1 cellular context compared by ENCODE assay signal in the genomic region with DNA sequence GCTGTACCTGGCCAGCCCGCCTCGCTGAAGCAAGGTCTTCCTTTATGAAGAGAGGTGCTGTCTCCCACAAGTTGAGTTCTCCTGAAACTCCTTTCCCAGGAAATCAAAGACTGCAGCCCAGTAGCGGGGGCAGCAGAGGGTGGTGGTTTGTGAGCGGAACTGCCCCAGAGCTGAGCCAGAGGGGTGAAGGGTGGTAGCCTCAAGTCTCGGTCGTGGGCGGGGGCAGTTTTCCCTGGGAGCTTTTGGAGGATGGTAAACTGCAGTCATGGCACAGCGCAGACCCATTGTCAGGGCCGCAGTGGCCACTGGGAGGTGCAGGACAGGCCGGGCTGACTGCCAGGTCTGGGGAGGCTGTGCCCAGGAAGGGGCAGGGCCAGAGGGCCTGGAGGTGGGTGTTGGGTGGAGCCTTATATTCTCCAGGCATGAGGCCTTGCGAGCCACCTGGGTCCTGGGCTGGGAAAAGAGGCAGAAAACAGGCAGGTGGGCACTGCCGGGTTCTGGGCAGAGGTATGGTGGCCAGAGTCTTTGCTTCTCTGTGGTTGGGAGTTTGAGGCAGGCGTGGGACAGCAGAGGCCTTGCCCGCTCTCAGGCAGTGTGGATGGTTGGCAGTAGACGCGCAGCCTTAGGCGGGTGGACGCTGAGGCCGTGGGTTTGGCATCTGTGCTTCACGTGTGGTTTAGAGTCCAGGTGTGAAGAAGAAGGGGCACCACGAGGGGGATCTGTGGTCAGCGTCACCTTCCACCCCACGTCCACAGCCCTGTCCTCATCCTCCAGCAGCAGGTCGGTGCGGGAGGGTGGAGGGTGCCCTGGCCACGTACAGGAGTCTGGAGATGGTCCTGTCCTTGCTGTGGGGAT.
TF ChIP-seq lines count a peak whose summit lies in the region.

No MANE protein-coding gene starts in this region.

TF ChIP-seq in HEK293, 187 proteins besides CTCF, POLR2A, EP300 and RAD21 (continued from another document):
- no peak for TF ChIP-seq PRDM2 (tag by site-specific recombination; IDR thresholded peaks at IDR 0.05; ENCODE audit: borderline replicate concordance)
